Comparison of ENCODE assay signal across 8 cellular contexts in genomic region chr14:64721391-64721791, GRCh38. TPM values are rescaled to one million over a fixed set of nuclear protein-coding genes. Genes with fewer than 3 reads are reported as not detected.
DNase-seq lines count a peak whose midpoint lies in the region; ATAC-seq, FAIRE-seq and TF ChIP-seq lines count a peak whose summit lies in the region.

No MANE protein-coding gene starts in this region.

- H3F3A ChIP-seq in GM23338 (replicated peaks; ENCODE audit: low read depth), result peaks cover 10% of the 10 kb centered on the region; the same call in 1 of the 2 replicates

- intact Hi-C loops in activated CD4-positive, alpha-beta memory T cell treated with anti-CD3 and anti-CD28 coated beads for 36 hours (cut with micrococcal nuclease), result no loop called here
- intact Hi-C loops in spleen (cut with DNase I; ENCODE audit: low total_unique reads), result no loop called here

- no peaks in the 10 kb centered on the region for H3K27me3 ChIP-seq in GM23338 (ENCODE audit: insufficient read depth)
- H3K27me3 ChIP-seq in right atrium auricular region, result no peaks in the 10 kb centered on the region
- H3K27me3 ChIP-seq in spleen (replicated peaks in 1 of 7), result no peaks in the 10 kb centered on the region

- H3K36me3 Mint-ChIP-seq in GM23338 (ENCODE audit: low read depth), result peaks cover 27% of the 10 kb centered on the region
- H3K36me3 Mint-ChIP-seq in activated CD4-positive, alpha-beta memory T cell treated with anti-CD3 and anti-CD28 coated beads for 36 hours, result no peaks in the 10 kb centered on the region

- peak overlapping the region; percentile 70 for H3K4me2 ChIP-seq in GM23338

- peaks cover 49% of the 10 kb centered on the region for H4K20me1 ChIP-seq in GM23338 (replicated peaks; ENCODE audit: insufficient read depth)

- no peak overlapping the region; the same call in 1 of the 2 replicates for H3K27ac Mint-ChIP-seq in GM23338
- H3K27ac Mint-ChIP-seq in activated CD4-positive, alpha-beta memory T cell treated with anti-CD3 and anti-CD28 coated beads for 36 hours, result peak overlapping the region; percentile 82

- CTCF ChIA-PET in activated CD4-positive, alpha-beta memory T cell treated with anti-CD3 and anti-CD28 coated beads for 36 hours (lab: Charles Lee), result no interaction called here

- TF ChIP-seq CTCF in GM23338 (conservative IDR thresholded peaks at IDR 0.05; ENCODE audit: low read depth in 2 of 2) (no peak), right atrium auricular region (IDR thresholded peaks at IDR 0.05) (no peak), spleen (IDR thresholded peaks at IDR 0.05 in 8 of 11, conservative IDR thresholded peaks at IDR 0.05 in 3 of 11) (no peak)

- H3K79me2 ChIP-seq in GM23338 (replicated peaks; ENCODE audit: insufficient read depth), result peaks cover 95% of the 10 kb centered on the region

- H3K27ac ChIP-seq in GM23338 (ENCODE audit: low read depth) (peak overlapping the region; percentile 32; the same call in 1 of the 2 replicates), right atrium auricular region (peak overlapping the region; percentile 81 to 86), spleen (peak overlapping the region in 6 of 8 donors; percentile 28 to 85 (median 66))

- H3K4me1 ChIP-seq in GM23338 (ENCODE audit: insufficient read depth), result peaks cover 87% of the 10 kb centered on the region
- peaks cover 0 to 98% of the 10 kb centered on the region in 2 donors for H3K4me1 ChIP-seq in right atrium auricular region
- peaks cover 34 to 100% (median 85%) of the 10 kb centered on the region in 6 donors for H3K4me1 ChIP-seq in spleen

- H3K9me3 Mint-ChIP-seq in GM23338, result no peaks in the 10 kb centered on the region; the same call in 2 of the 3 replicates
- no peaks in the 10 kb centered on the region for H3K9me3 Mint-ChIP-seq in activated CD4-positive, alpha-beta memory T cell treated with anti-CD3 and anti-CD28 coated beads for 36 hours

- H3K36me3 ChIP-seq in GM23338 (ENCODE audit: insufficient read depth), result peaks cover 4% of the 10 kb centered on the region; the same call in 1 of the 2 replicates
- no peaks in the 10 kb centered on the region for H3K36me3 ChIP-seq in right atrium auricular region
- H3K36me3 ChIP-seq in spleen, result no peaks in the 10 kb centered on the region

- TF ChIP-seq POLR2A in spleen (IDR thresholded peaks at IDR 0.05), result no peak

- DNase-seq in GM23338 (ENCODE audit: low spot score) (no peak), right atrium auricular region (ENCODE audit: low spot score) (no peak), spleen (peak; percentile 55), frontal cortex (ENCODE audit: low spot score in 2 of 2) (no peak), OCI-M1 (lab: John Stamatoyannopoulos, UW) (no peak)
- no peak for DNase-seq in activated CD4-positive, alpha-beta memory T cell treated with anti-CD3 and anti-CD28 coated beads for 36 hours

- H3K4me3 Mint-ChIP-seq in GM23338, result peak overlapping the region; percentile 11; the same call in 1 of the 3 replicates
- H3K4me3 Mint-ChIP-seq in activated CD4-positive, alpha-beta memory T cell treated with anti-CD3 and anti-CD28 coated beads for 36 hours, result no peak overlapping the region

- H3K9me2 ChIP-seq in GM23338 (ENCODE audit: insufficient read depth), result no peaks in the 10 kb centered on the region

- peaks cover 93% of the 10 kb centered on the region for H3K4me1 Mint-ChIP-seq in GM23338
- peaks cover 94% of the 10 kb centered on the region for H3K4me1 Mint-ChIP-seq in activated CD4-positive, alpha-beta memory T cell treated with anti-CD3 and anti-CD28 coated beads for 36 hours (ENCODE audit: low read depth)

- POLR2A ChIA-PET in activated CD4-positive, alpha-beta memory T cell treated with anti-CD3 and anti-CD28 coated beads for 36 hours (lab: Charles Lee), result interaction anchor here (0.8 kb wide), 1 partner anchor 14 kb away, joined by 3 read pairs; no protein-coding TSS in a partner anchor

- H3K27me3 Mint-ChIP-seq in GM23338 (ENCODE audit: insufficient read depth, low read depth, poor library complexity), result peaks cover 25% of the 10 kb centered on the region
- no peaks in the 10 kb centered on the region for H3K27me3 Mint-ChIP-seq in activated CD4-positive, alpha-beta memory T cell treated with anti-CD3 and anti-CD28 coated beads for 36 hours

- H3K4me3 ChIP-seq in GM23338 (no peak overlapping the region), right atrium auricular region (peak overlapping the region in 1 of 2 donors; percentile 8), spleen (no peak overlapping the region)

- H3K9me3 ChIP-seq in right atrium auricular region (no peaks in the 10 kb centered on the region), spleen (no peaks in the 10 kb centered on the region)

- FAIRE-seq in frontal cortex (lab: Jason Lieb, UNC), result no peak

- whole genome bisulfite sequencing in spleen, 5 donors, result 33 to 65% (median 50%) methylated on average over 5 of the region's 5 CpGs

- H2AFZ ChIP-seq in GM23338, result no peak overlapping the region

- ATAC-seq in GM23338 (peak; percentile 6), GM21737 (IDR thresholded peaks at IDR 0.05; ENCODE audit: unreplicated experiment) (no peak), GM19395 (IDR thresholded peaks at IDR 0.05; ENCODE audit: unreplicated experiment) (no peak)

TF ChIP-seq in GM23338, 12 proteins besides CTCF, POLR2A, EP300 and RAD21:
- TF ChIP-seq CREB1 (CRISPR knock-in tag; IDR thresholded peaks at IDR 0.05; ENCODE audit: low read depth) (no peak), ZNF114 (CRISPR knock-in tag; IDR thresholded peaks at IDR 0.05) (no peak), EZH2phosphoT487 (IDR thresholded peaks at IDR 0.05; ENCODE audit: unreplicated experiment) (no peak), REST (IDR thresholded peaks at IDR 0.05; ENCODE audit: unreplicated experiment) (no peak), ZNF331 (CRISPR knock-in tag; IDR thresholded peaks at IDR 0.05; ENCODE audit: low read depth) (no peak), POLR2AphosphoS5 (IDR thresholded peaks at IDR 0.05; ENCODE audit: low read depth) (no peak), STAT1 (IDR thresholded peaks at IDR 0.05; ENCODE audit: unreplicated experiment) (no peak), EZH2 (IDR thresholded peaks at IDR 0.05; ENCODE audit: low read depth, unreplicated experiment) (no peak)

RNA-seq across cellular contexts. Expression of gene PLEKHG3, which starts 17.2 kb away (rescaled TPM):
- total RNA-seq in GM23338 (2014; rRNA removed; shearing (Covaris generic)), result 83.1 and 83.9 TPM in 2 replicates
- polyA plus RNA-seq in GM23338 (2016; fragmentation: Nextera tagmentation; extraction: Ambion mirVana) (23.0 and 30.8 TPM in 2 replicates), spleen (10 to 100 TPM in 2 of 3 donors, 1 to 10 TPM in 1; 4.5 to 17.1 (median 12.3) TPM)
- total RNA-seq in activated CD4-positive, alpha-beta memory T cell treated with anti-CD3 and anti-CD28 coated beads for 36 hours, result 10 to 100 TPM; 20.1 to 22.6 TPM
- total RNA-seq in right atrium auricular region (10 to 100 TPM; 26.1 to 28.1 TPM), spleen (10 to 100 TPM; 31.5 to 77.7 (median 56.2) TPM), frontal cortex (7.3 TPM)

Comparison
In these comparisons a context has a peak if more than half of its experiments do, and no peak if none do; other contexts are left out.
1. H3K27ac ChIP-seq: peak in every context shown above with its lines; median percentile 84 in right atrium auricular region; 66 in spleen; 32 in GM23338.